ENCODE assay signal across 16 cellular contexts in the genomic region with DNA sequence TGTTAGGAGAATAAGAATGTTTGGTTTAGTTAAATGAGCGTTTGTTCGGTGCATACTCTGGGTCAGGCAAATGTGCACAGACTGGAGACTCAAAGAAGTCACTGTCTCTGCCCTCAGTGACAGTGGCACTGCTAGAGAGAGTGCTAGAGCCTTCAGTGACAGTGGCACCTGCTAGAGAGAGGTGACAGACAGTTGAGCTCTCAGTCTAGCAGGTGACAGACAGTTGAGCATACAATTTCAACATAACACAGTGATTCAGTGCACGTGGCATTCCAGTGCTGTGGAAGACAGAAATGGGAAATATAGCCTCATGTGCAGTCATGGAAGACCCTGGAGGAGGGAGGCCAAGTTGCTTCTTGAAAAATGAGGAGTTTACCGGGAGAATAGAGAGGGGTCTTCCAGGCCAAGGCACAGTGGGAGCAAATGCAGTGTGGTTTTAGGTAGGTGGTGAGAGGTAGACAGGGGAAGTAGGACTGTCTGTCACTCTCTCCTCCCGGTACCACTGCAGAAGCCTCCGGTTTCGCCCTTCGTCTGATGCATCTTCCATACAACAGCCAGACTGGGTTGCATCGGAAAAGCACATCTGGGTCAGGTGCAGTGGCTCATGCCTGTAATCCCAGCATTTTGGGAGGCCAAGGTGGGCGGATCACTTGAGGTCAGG.
DNase-seq lines count a peak whose midpoint lies in the region; ATAC-seq, FAIRE-seq and TF ChIP-seq lines count a peak whose summit lies in the region.
"Had no signal": no experiment of that assay in that cellular context is flagged by ENCODE, and none has a peak within 500 bp of the region (broad histone marks: within the 10 kb centered on the region; RNA-seq: fewer than 3 reads in every experiment).

No MANE protein-coding gene starts in this region.

- H3K36me3 Mint-ChIP-seq in central memory CD8-positive, alpha-beta T cell (ENCODE audit: insufficient read depth) = no peaks in the 10 kb centered on the region
- H3K36me3 Mint-ChIP-seq in stimulated activated effector memory CD8-positive, alpha-beta T cell treated with anti-CD3 and anti-CD28 coated beads, Interleukin-12 subunit alpha, Interleukin-12 subunit beta, amount 100 ng/mL, for 72 hours = peaks cover 20% of the 10 kb centered on the region
- H3K36me3 Mint-ChIP-seq: IgD-negative memory B cell had no signal

- in situ Hi-C loops in HepG2 (cut with HindIII; ENCODE audit: extremely low pct_ligation_motif_present, low pct_unique_long_range_greater_than_20kb) = no loop called here
- in situ Hi-C loops in Panc1 (cut with HindIII; ENCODE audit: low pct_unique_long_range_greater_than_20kb, low sequenced_read_pairs) = no loop called here
- in situ Hi-C loops in transverse colon (cut with MboI; ENCODE audit: low pct_ligation_motif_present in 1 of 4, low pct_unique_long_range_greater_than_20kb in 1 of 4, low sequenced_read_pairs in 3 of 4) = loop anchor here in 3 of 4 donors (25.0 kb wide), 1 partner anchor 469 kb away; no protein-coding TSS in a partner anchor
- in situ Hi-C loops in G401 (cut with HindIII; ENCODE audit: low sequenced_read_pairs) = no loop called here

- no peak overlapping the region for H3K4me3 ChIP-seq in HepG2 (replicated peaks in 1 of 3; ENCODE audit: insufficient read depth in 1 of 3, low read depth in 2 of 3, low read length in 3 of 3)
- no peak overlapping the region for H3K4me3 ChIP-seq in right lobe of liver
- no peak overlapping the region for H3K4me3 ChIP-seq in Panc1 (ENCODE audit: low read depth in 2 of 2, low read length in 2 of 2)
- no peak overlapping the region for H3K4me3 ChIP-seq in transverse colon

- H4K20me1 ChIP-seq in HepG2 (ENCODE audit: insufficient read depth, low read length) = no peaks in the 10 kb centered on the region

- ATAC-seq in HepG2 (peak; percentile 55), right lobe of liver (no peak), Panc1 (peak; percentile 57; the same call in 1 of the 2 replicates)
- ATAC-seq in central memory CD8-positive, alpha-beta T cell (replicated peaks; ENCODE audit: extremely low read depth, poor library complexity, severe bottlenecking) = peak; percentile 69
- peak; percentile 68 for ATAC-seq in stimulated activated effector memory CD8-positive, alpha-beta T cell treated with anti-CD3 and anti-CD28 coated beads, Interleukin-12 subunit alpha, Interleukin-12 subunit beta, amount 100 ng/mL, for 72 hours

- no peak overlapping the region for H2AFZ ChIP-seq in HepG2 (ENCODE audit: low read length)
- H2AFZ ChIP-seq: parathyroid adenoma had no signal

- TF ChIP-seq POLR2A in HepG2 (IDR thresholded peaks at IDR 0.05; ENCODE audit: insufficient read depth in 1 of 2, low read depth in 2 of 2, low read length in 2 of 2) (no peak), right lobe of liver (IDR thresholded peaks at IDR 0.05) (no peak), transverse colon (IDR thresholded peaks at IDR 0.05) (no peak)

- TF ChIP-seq RAD21 in HepG2 (CRISPR knock-in tag; IDR thresholded peaks at IDR 0.05) = no peak

- H3K27me3 Mint-ChIP-seq in central memory CD8-positive, alpha-beta T cell = no peaks in the 10 kb centered on the region
- H3K27me3 Mint-ChIP-seq: B cell had no signal

- BruUV-seq in HepG2 (replicated peaks; lab: Mats Ljungman, UMichigan) (no TSS peak), Panc1 (replicated peaks; lab: Mats Ljungman, UMichigan) (no TSS peak)

- H3K4me1 ChIP-seq in HepG2 (ENCODE audit: insufficient read depth, low read length) (peaks cover 31% of the 10 kb centered on the region), right lobe of liver (no peaks in the 10 kb centered on the region), Panc1 (ENCODE audit: control insufficient read depth, insufficient read depth, low read length) (no peaks in the 10 kb centered on the region), transverse colon (peaks cover 4 to 14% (median 11%) of the 10 kb centered on the region in 4 donors)
- H3K4me1 ChIP-seq: parathyroid adenoma had no signal

- H3K4me2 ChIP-seq in HepG2 (ENCODE audit: low read depth, low read length) = no peak overlapping the region

- H3K27me3 ChIP-seq in HepG2 (ENCODE audit: control insufficient read depth in 1 of 2, insufficient read depth in 2 of 2, low read length in 2 of 2) (no peaks in the 10 kb centered on the region), right lobe of liver (no peaks in the 10 kb centered on the region), Panc1 (ENCODE audit: control insufficient read depth, insufficient read depth, low read length) (no peaks in the 10 kb centered on the region), transverse colon (no peaks in the 10 kb centered on the region)

- no peak for TF ChIP-seq EP300 in HepG2 (IDR thresholded peaks at IDR 0.05; ENCODE audit: low read depth in 2 of 2, low read length in 2 of 2)
- TF ChIP-seq EP300 in HepG2 (CRISPR knock-in tag; IDR thresholded peaks at IDR 0.05; ENCODE audit: borderline replicate concordance) = no peak
- no peak for TF ChIP-seq EP300 in transverse colon (IDR thresholded peaks at IDR 0.05; ENCODE audit: low read depth)

- H3K4me3 Mint-ChIP-seq in central memory CD8-positive, alpha-beta T cell = no peak overlapping the region
- H3K4me3 Mint-ChIP-seq in stimulated activated effector memory CD8-positive, alpha-beta T cell treated with anti-CD3 and anti-CD28 coated beads, Interleukin-12 subunit alpha, Interleukin-12 subunit beta, amount 100 ng/mL, for 72 hours = peak overlapping the region; percentile 63
- H3K4me3 Mint-ChIP-seq: B cell had no signal

- H3K27ac ChIP-seq in HepG2 (ENCODE audit: extremely low read length, insufficient read depth, low read length) = no peak overlapping the region
- no peak overlapping the region for H3K27ac ChIP-seq in right lobe of liver
- no peak overlapping the region for H3K27ac ChIP-seq in Panc1 (ENCODE audit: low read length)
- H3K27ac ChIP-seq in transverse colon = no peak overlapping the region
- H3K27ac ChIP-seq: parathyroid adenoma had no signal

- DNase-seq in HepG2 (ENCODE audit: low spot score) = peak; percentile 56
- no peak for DNase-seq in right lobe of liver
- DNase-seq in Panc1 (ENCODE audit: low read depth, low spot score) = no peak
- no peak for DNase-seq in central memory CD8-positive, alpha-beta T cell (ENCODE audit: low spot score in 2 of 2)
- no peak for DNase-seq in stimulated activated effector memory CD8-positive, alpha-beta T cell treated with anti-CD3 and anti-CD28 coated beads, Interleukin-12 subunit alpha, Interleukin-12 subunit beta, amount 100 ng/mL, for 72 hours (ENCODE audit: low spot score in 2 of 2)
- DNase-seq in inferior parietal cortex (ENCODE audit: extremely low spot score) = no peak
- DNase-seq in transverse colon = no peak
- no peak for DNase-seq in G401 (ENCODE audit: low spot score)
- DNase-seq: activated CD4-positive, CD25-positive, alpha-beta regulatory T cell treated with anti-CD3 and anti-CD28 coated beads, Interleukin-2, amount 50 U/mL, for 72 hours; DND-41; NCI-H1105; NCI-H446 treated with DMSO at 0.1 percent for 48 hours; stimulated activated CD8-positive, alpha-beta memory T cell treated with anti-CD3 and anti-CD28 coated beads, Interleukin-4, amount 100 ng/mL, for 48 hours had no signal

- H3K9me3 Mint-ChIP-seq in central memory CD8-positive, alpha-beta T cell = no peaks in the 10 kb centered on the region
- peaks cover 6% of the 10 kb centered on the region for H3K9me3 Mint-ChIP-seq in stimulated activated effector memory CD8-positive, alpha-beta T cell treated with anti-CD3 and anti-CD28 coated beads, Interleukin-12 subunit alpha, Interleukin-12 subunit beta, amount 100 ng/mL, for 72 hours

- no peaks in the 10 kb centered on the region for H3K79me2 ChIP-seq in HepG2 (ENCODE audit: insufficient read depth, low read length)
- H3K79me2 ChIP-seq: parathyroid adenoma had no signal

- POLR2A ChIA-PET in HepG2 (lab: Yijun Ruan, JAX) (no interaction called here), Panc1 (lab: Charles Lee) (no interaction called here)

- no peak for TF ChIP-seq CTCF in HepG2 (CRISPR knock-in tag; IDR thresholded peaks at IDR 0.05)
- no peak for TF ChIP-seq CTCF in right lobe of liver (IDR thresholded peaks at IDR 0.05)
- TF ChIP-seq CTCF in Panc1 (IDR thresholded peaks at IDR 0.05) = no peak
- no peak for TF ChIP-seq CTCF in transverse colon (IDR thresholded peaks at IDR 0.05)

- intact Hi-C loops in HepG2 (cut with micrococcal nuclease; ENCODE audit: unreplicated experiment) (no loop called here), right lobe of liver (cut with DNase I) (no loop called here), Panc1 (cut with micrococcal nuclease; ENCODE audit: unreplicated experiment) (no loop called here), transverse colon (cut with DNase I; ENCODE audit: low total_unique reads) (no loop called here)

- H3K36me3 ChIP-seq in HepG2 (replicated peaks in 1 of 2; ENCODE audit: control insufficient read depth in 1 of 2, insufficient read depth in 2 of 2, low read length in 2 of 2) (no peaks in the 10 kb centered on the region), right lobe of liver (no peaks in the 10 kb centered on the region), Panc1 (ENCODE audit: control insufficient read depth, insufficient read depth, low read length) (no peaks in the 10 kb centered on the region), transverse colon (no peaks in the 10 kb centered on the region)

- WGBS in HepG2 (ENCODE audit: low lambda C conversion rate) = 64% methylated on average over 10 of the region's 10 CpGs
- WGBS in right lobe of liver (ENCODE audit: insufficient coverage, low coverage, low lambda C conversion rate, missing lambda C conversion rate) = 79% methylated on average over 8 of the region's 10 CpGs
- WGBS in transverse colon (ENCODE audit: low coverage in 1 of 2), 2 donors = 77 to 81% methylated on average over 3 to 10 of the region's 10 CpGs

- FAIRE-seq in HepG2 (lab: Jason Lieb, UNC) = peak; percentile 48

- peaks cover 6% of the 10 kb centered on the region for H3K4me1 Mint-ChIP-seq in central memory CD8-positive, alpha-beta T cell
- H3K4me1 Mint-ChIP-seq in stimulated activated effector memory CD8-positive, alpha-beta T cell treated with anti-CD3 and anti-CD28 coated beads, Interleukin-12 subunit alpha, Interleukin-12 subunit beta, amount 100 ng/mL, for 72 hours = peaks cover 71% of the 10 kb centered on the region

- no peak overlapping the region for H3K27ac Mint-ChIP-seq in central memory CD8-positive, alpha-beta T cell (ENCODE audit: low read depth)
- peak overlapping the region; percentile 95 for H3K27ac Mint-ChIP-seq in stimulated activated effector memory CD8-positive, alpha-beta T cell treated with anti-CD3 and anti-CD28 coated beads, Interleukin-12 subunit alpha, Interleukin-12 subunit beta, amount 100 ng/mL, for 72 hours
- H3K27ac Mint-ChIP-seq: B cell had no signal

- H3K9me3 ChIP-seq in HepG2 (ENCODE audit: low read length) = no peaks in the 10 kb centered on the region
- H3K9me3 ChIP-seq in right lobe of liver = no peaks in the 10 kb centered on the region
- no peaks in the 10 kb centered on the region for H3K9me3 ChIP-seq in Panc1 (ENCODE audit: control insufficient read depth, insufficient read depth, low read depth, low read length)
- H3K9me3 ChIP-seq in transverse colon = no peaks in the 10 kb centered on the region

- no peak overlapping the region for H3K9ac ChIP-seq in HepG2 (ENCODE audit: insufficient read depth, low read depth, low read length)
- H3K9ac ChIP-seq: parathyroid adenoma had no signal

- CTCF ChIA-PET in HepG2 (lab: Yijun Ruan, JAX; ENCODE audit: low intra/inter-chr PET ratio, low total read pairs) = no interaction called here
- CTCF ChIA-PET in Panc1 (lab: Charles Lee) = no interaction called here

TF ChIP-seq in HepG2, 621 proteins besides CTCF, POLR2A, EP300 and RAD21 (continues in another document):
- TF ChIP-seq ZNF143 (CRISPR knock-in tag; IDR thresholded peaks at IDR 0.05) = no peak

Comparison
In these comparisons a context has a peak if more than half of its experiments do, and no peak if none do; other contexts are left out.
1. ATAC-seq: peak in HepG2 (single experiment), Panc1 (single experiment), central memory CD8-positive, alpha-beta T cell (single experiment) and stimulated activated effector memory CD8-positive, alpha-beta T cell treated with anti-CD3 and anti-CD28 coated beads, Interleukin-12 subunit alpha, Interleukin-12 subunit beta, amount 100 ng/mL, for 72 hours (single experiment); none in right lobe of liver (0 of 4).
2. in situ Hi-C loops: an anchor here in transverse colon (25.0 kb wide); none called in HepG2, Panc1 and G401.